8 cellular contexts compared by ENCODE assay signal in the genomic region with DNA sequence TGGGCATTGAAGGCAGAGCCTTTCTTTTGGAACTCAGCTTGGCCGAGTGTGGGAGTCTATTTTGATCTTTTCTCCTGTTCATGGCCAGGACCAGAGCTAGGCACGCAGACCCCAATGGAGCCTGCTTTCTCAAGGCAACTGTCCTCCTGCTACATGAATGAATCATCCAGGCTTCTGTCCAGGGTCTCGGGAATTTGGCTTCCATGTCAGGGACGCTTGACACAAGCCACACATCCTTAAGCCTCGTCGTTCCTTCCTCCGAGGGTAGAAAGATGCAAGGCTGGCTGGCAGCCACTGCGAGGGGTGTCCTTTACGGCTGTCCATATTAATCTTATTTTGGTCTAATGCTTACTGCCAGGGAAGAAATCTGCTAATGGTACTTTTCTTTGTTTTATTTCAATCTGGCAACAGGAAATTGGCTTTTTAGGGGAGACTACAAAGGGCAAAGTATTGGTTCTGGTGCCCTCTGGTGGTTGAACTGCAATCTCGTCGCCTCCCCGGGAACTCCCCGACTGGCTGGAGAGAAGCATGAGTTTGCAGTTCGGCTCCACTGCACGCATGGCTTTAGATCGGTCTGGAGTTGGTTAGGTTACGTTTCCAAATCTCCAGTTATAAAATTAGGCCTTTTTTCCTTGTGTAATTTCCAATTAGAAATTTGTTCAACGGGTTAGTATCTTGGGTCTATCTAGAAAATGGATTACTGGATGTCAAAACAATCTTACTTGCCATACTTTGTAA.
DNase-seq lines count a peak whose midpoint lies in the region; ATAC-seq and TF ChIP-seq lines count a peak whose summit lies in the region.

No MANE protein-coding gene starts in this region.

- H3K9me3 ChIP-seq in muscle layer of duodenum (ENCODE audit: control insufficient read depth in 1 of 2, low read length in 2 of 2): no peaks in the 10 kb centered on the region

- peak overlapping the region; percentile 36 for H3K27ac ChIP-seq in muscle layer of duodenum (ENCODE audit: low read length)

- peak; percentile 58 for ATAC-seq in GM19023 (IDR thresholded peaks at IDR 0.05; ENCODE audit: unreplicated experiment)
- ATAC-seq in activated CD8-positive, alpha-beta memory T cell treated with anti-CD3 and anti-CD28 coated beads, Interleukin-2, amount 10 ng/mL, durations not matched to agents 7 days and 5 days: peak; percentile 90

- H3K4me1 ChIP-seq in muscle layer of duodenum (ENCODE audit: control insufficient read depth in 1 of 2, insufficient read depth in 2 of 2, low read length in 2 of 2): peaks cover 3 to 9% of the 10 kb centered on the region in 2 donors

- CTCF ChIA-PET in activated CD8-positive, alpha-beta memory T cell treated with anti-CD3 and anti-CD28 coated beads, Interleukin-2, amount 10 ng/mL, durations not matched to agents 7 days and 5 days (lab: Charles Lee): no interaction called here

- DNase-seq in AG10803 (ENCODE audit: low read depth) (peak; percentile 84), HS-5 (ENCODE audit: low read depth) (peak; percentile 26), NOMO-1 treated with DMSO at 0.1 percent for 48 hours (lab: John Stamatoyannopoulos, UW; ENCODE audit: unreplicated experiment) (peak; percentile 53), endothelial cell (ENCODE audit: low spot score) (peak; percentile 70)
- peak; percentile 78 for DNase-seq in activated CD8-positive, alpha-beta memory T cell treated with anti-CD3 and anti-CD28 coated beads, Interleukin-2, amount 10 ng/mL, durations not matched to agents 7 days and 5 days
- peak; percentile 20 to 33 for DNase-seq in stimulated activated CD8-positive, alpha-beta memory T cell treated with anti-CD3 and anti-CD28 coated beads, Interleukin-4, amount 100 ng/mL, for 4 hours (ENCODE audit: low read depth in 2 of 2, low spot score in 1 of 2)

- H3K27me3 Mint-ChIP-seq in activated CD8-positive, alpha-beta memory T cell treated with anti-CD3 and anti-CD28 coated beads, Interleukin-2, amount 10 ng/mL, durations not matched to agents 7 days and 5 days: peaks cover 40% of the 10 kb centered on the region
- peaks cover 10% of the 10 kb centered on the region for H3K27me3 Mint-ChIP-seq in endothelial cell (ENCODE audit: unreplicated experiment)

- H3K4me3 Mint-ChIP-seq in activated CD8-positive, alpha-beta memory T cell treated with anti-CD3 and anti-CD28 coated beads, Interleukin-2, amount 10 ng/mL, durations not matched to agents 7 days and 5 days: no peak overlapping the region
- no peak overlapping the region for H3K4me3 Mint-ChIP-seq in endothelial cell (ENCODE audit: unreplicated experiment)

- TF ChIP-seq CTCF in AG10803 (conservative IDR thresholded peaks at IDR 0.05; ENCODE audit: low read length) (peak; percentile 87), endothelial cell (IDR thresholded peaks at IDR 0.05; ENCODE audit: unreplicated experiment) (peak; percentile 81)

- H3K36me3 Mint-ChIP-seq in activated CD8-positive, alpha-beta memory T cell treated with anti-CD3 and anti-CD28 coated beads, Interleukin-2, amount 10 ng/mL, durations not matched to agents 7 days and 5 days: no peaks in the 10 kb centered on the region
- no peaks in the 10 kb centered on the region for H3K36me3 Mint-ChIP-seq in endothelial cell (ENCODE audit: low read depth, unreplicated experiment)

- no peaks in the 10 kb centered on the region for H3K27me3 ChIP-seq in muscle layer of duodenum (ENCODE audit: low read depth, low read length)

- H3K9me3 Mint-ChIP-seq in activated CD8-positive, alpha-beta memory T cell treated with anti-CD3 and anti-CD28 coated beads, Interleukin-2, amount 10 ng/mL, durations not matched to agents 7 days and 5 days (ENCODE audit: low read depth): no peaks in the 10 kb centered on the region
- H3K9me3 Mint-ChIP-seq in endothelial cell (ENCODE audit: unreplicated experiment): no peaks in the 10 kb centered on the region

- no peaks in the 10 kb centered on the region for H3K36me3 ChIP-seq in muscle layer of duodenum (ENCODE audit: control insufficient read depth in 1 of 2, insufficient read depth in 2 of 2, low read length in 2 of 2)

- H3K4me3 ChIP-seq in AG10803 (ENCODE audit: low read length) (no peak overlapping the region), muscle layer of duodenum (ENCODE audit: low read depth in 1 of 2, low read length in 2 of 2) (peak overlapping the region; percentile 36 to 47)

- H3K27ac Mint-ChIP-seq in activated CD8-positive, alpha-beta memory T cell treated with anti-CD3 and anti-CD28 coated beads, Interleukin-2, amount 10 ng/mL, durations not matched to agents 7 days and 5 days: no peak overlapping the region
- H3K27ac Mint-ChIP-seq in endothelial cell (ENCODE audit: unreplicated experiment): no peak overlapping the region

- H3K4me1 Mint-ChIP-seq in activated CD8-positive, alpha-beta memory T cell treated with anti-CD3 and anti-CD28 coated beads, Interleukin-2, amount 10 ng/mL, durations not matched to agents 7 days and 5 days: peaks cover 4% of the 10 kb centered on the region
- no peaks in the 10 kb centered on the region for H3K4me1 Mint-ChIP-seq in endothelial cell (ENCODE audit: unreplicated experiment)

Comparison
In these comparisons a context has a peak if more than half of its experiments do, and no peak if none do; other contexts are left out.
1. DNase-seq: peak in every context shown above with its lines; median percentile 84 in AG10803; 78 in activated CD8-positive, alpha-beta memory T cell treated with anti-CD3 and anti-CD28 coated beads, Interleukin-2, amount 10 ng/mL, durations not matched to agents 7 days and 5 days; 70 in endothelial cell; 53 in NOMO-1 treated with DMSO at 0.1 percent for 48 hours; 26 in stimulated activated CD8-positive, alpha-beta memory T cell treated with anti-CD3 and anti-CD28 coated beads, Interleukin-4, amount 100 ng/mL, for 4 hours; 26 in HS-5.